19 cellular contexts compared by ENCODE assay signal in the genomic region with DNA sequence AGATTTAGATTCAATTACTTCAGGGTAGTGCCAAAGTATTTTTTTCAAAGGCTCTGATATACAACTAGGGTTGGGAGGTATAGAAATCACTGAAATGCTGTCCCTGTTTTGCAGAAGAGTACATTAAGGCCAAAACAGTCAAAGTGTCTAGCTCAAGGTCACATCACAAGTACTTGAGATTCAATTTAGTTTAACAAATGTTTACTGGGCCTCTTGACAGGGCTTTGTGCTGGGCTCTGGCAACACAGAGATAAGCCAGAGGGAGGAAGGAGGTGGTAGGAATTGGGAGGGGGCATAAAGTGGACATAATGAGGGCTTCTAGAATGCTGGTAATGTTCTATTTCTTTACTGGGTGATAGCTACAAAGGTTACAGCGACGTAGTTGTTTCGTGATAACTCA.
"Had no signal": no experiment of that assay in that cellular context is flagged by ENCODE, and none has a peak within 500 bp of the region (broad histone marks: within the 10 kb centered on the region; RNA-seq: fewer than 3 reads in every experiment).

No MANE protein-coding gene starts in this region.

- H3K36me3 ChIP-seq: colonic mucosa, esophagus muscularis mucosa, left lung, right lobe of liver, stomach had no signal

- H3K9me3 ChIP-seq: colonic mucosa, esophagus muscularis mucosa, left lung, right lobe of liver, stomach, testis had no signal

- H3K4me3 Mint-ChIP-seq: activated CD8-positive, alpha-beta memory T cell treated with anti-CD3 and anti-CD28 coated beads, Interleukin-2, amount 10 ng/mL, durations not matched to agents 7 days and 5 days; activated naive CD8-positive, alpha-beta T cell treated with anti-CD3 and anti-CD28 coated beads for 36 hours; activated T-cell treated with anti-CD3 and anti-CD28 coated beads, Interleukin-2, amount 50 U/mL, for 4 hours; brain; nephron progenitor cell; T-helper 2 cell treated with Interferon-gamma antibody and Interleukin-4, amounts not matched to agents 5 μg/mL and 100 μg/mL, for 36 hours had no signal

- H3K27ac Mint-ChIP-seq: activated CD8-positive, alpha-beta memory T cell treated with anti-CD3 and anti-CD28 coated beads, Interleukin-2, amount 10 ng/mL, durations not matched to agents 7 days and 5 days; activated naive CD8-positive, alpha-beta T cell treated with anti-CD3 and anti-CD28 coated beads for 36 hours; brain; nephron progenitor cell; T-helper 2 cell treated with Interferon-gamma antibody and Interleukin-4, amounts not matched to agents 5 μg/mL and 100 μg/mL, for 36 hours had no signal

- H3K27me3 Mint-ChIP-seq: activated CD8-positive, alpha-beta memory T cell treated with anti-CD3 and anti-CD28 coated beads, Interleukin-2, amount 10 ng/mL, durations not matched to agents 7 days and 5 days; activated naive CD8-positive, alpha-beta T cell treated with anti-CD3 and anti-CD28 coated beads for 36 hours had no signal

- H3K9me3 Mint-ChIP-seq: activated naive CD8-positive, alpha-beta T cell treated with anti-CD3 and anti-CD28 coated beads for 36 hours; activated T-cell treated with anti-CD3 and anti-CD28 coated beads, Interleukin-2, amount 50 U/mL, for 4 hours; brain; T-helper 2 cell treated with Interferon-gamma antibody and Interleukin-4, amounts not matched to agents 5 μg/mL and 100 μg/mL, for 36 hours had no signal

- DNase-seq: activated CD4-positive, alpha-beta T cell treated with anti-CD3 and anti-CD28 coated beads, Interleukin-2, amount 50 U/mL, for 48 hours; activated CD8-positive, alpha-beta memory T cell treated with anti-CD3 and anti-CD28 coated beads, Interleukin-2, amount 10 ng/mL, durations not matched to agents 7 days and 5 days; activated effector memory CD4-positive, alpha-beta T cell treated with anti-CD3 and anti-CD28 coated beads, Interleukin-2, amount 50 U/mL, for 16 hours; activated naive CD8-positive, alpha-beta T cell treated with anti-CD3 and anti-CD28 coated beads for 36 hours; activated T-cell treated with anti-CD3 and anti-CD28 coated beads, Interleukin-2, amount 50 U/mL, for 4 hours; central memory CD4-positive, alpha-beta T cell; colonic mucosa; hypothalamus; kidney; left lung; nephron progenitor cell; right lobe of liver; stomach; testis had no signal

- H3K36me3 Mint-ChIP-seq: activated CD8-positive, alpha-beta memory T cell treated with anti-CD3 and anti-CD28 coated beads, Interleukin-2, amount 10 ng/mL, durations not matched to agents 7 days and 5 days; brain had no signal

- H3K4me3 ChIP-seq: colonic mucosa, esophagus muscularis mucosa, left lung, right lobe of liver, smooth muscle cell, stomach, testis had no signal

- H3K27me3 ChIP-seq: colonic mucosa, esophagus muscularis mucosa, left lung, right lobe of liver, stomach, testis had no signal

- H3K4me2 ChIP-seq: smooth muscle cell had no signal

- H3K27ac ChIP-seq: colonic mucosa, esophagus muscularis mucosa, left lung, right lobe of liver, stomach, testis, VCaP had no signal
